In the genomic region with DNA sequence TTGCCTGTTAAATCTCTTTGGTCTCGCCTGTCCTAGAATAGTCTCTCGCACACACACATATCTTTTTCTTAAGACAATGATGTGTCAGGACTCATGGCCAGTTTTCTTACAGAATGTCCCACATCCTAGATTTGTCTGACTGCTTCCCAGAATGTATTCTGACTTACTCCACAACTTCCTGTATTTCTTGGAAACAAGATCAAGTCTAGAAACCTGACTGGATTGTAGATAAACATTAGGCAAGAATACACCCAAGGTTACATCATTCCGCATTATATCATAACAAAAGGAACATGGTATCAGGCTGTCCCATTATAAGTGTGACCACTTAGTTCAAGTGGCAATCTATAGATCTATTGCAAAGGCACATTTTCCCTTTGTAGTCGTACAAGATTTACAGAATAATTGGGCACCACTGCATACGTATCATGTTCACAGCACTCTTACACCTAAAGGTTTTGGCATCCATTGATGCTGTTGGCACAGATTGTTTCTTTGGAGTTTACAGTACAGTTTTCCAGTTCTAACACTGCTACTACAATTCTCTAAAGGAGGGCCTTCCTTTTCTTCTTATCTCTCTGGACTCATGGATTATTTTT, we compare ENCODE assay signal across 1 cellular context.
A peak's percentile ranks its signal among the peaks of the same experiment; 100 is the strongest.
TF ChIP-seq lines count a peak whose summit lies in the region.

No MANE protein-coding gene starts in this region.

TF ChIP-seq in K562, 482 proteins besides CTCF, POLR2A, EP300 and RAD21 (continued from another document and continues in another):
- TF ChIP-seq, protein P1, sequence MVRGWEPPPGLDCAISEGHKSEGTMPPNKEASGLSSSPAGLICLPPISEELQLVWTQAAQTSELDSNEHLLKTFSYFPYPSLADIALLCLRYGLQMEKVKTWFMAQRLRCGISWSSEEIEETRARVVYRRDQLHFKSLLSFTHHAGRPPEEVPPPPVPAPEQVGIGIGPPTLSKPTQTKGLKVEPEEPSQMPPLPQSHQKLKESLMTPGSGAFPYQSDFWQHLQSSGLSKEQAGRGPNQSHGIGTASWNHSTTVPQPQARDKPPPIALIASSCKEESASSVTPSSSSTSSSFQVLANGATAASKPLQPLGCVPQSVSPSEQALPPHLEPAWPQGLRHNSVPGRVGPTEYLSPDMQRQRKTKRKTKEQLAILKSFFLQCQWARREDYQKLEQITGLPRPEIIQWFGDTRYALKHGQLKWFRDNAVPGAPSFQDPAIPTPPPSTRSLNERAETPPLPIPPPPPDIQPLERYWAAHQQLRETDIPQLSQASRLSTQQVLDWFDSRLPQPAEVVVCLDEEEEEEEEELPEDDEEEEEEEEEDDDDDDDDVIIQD (CRISPR knock-in tag; IDR thresholded peaks at IDR 0.05): no peak
- TF ChIP-seq TEAD4 (IDR thresholded peaks at IDR 0.05; ENCODE audit: low read length) (peak; percentile 39; the same call in 1 of the 2 replicates), TEAD4 (CRISPR knock-in tag; IDR thresholded peaks at IDR 0.05; ENCODE audit: borderline replicate concordance) (no peak), TSC22D4 (tag; IDR thresholded peaks at IDR 0.05) (no peak), FOSL1 (tag; conservative IDR thresholded peaks at IDR 0.05) (0 out of 2 replicates have a peak, but pooled peaks have one; percentile 18), GABPB1 (CRISPR knock-in tag; IDR thresholded peaks at IDR 0.05) (0 out of 2 replicates have a peak, but pooled peaks have one; percentile 46), FOXK1 (CRISPR knock-in tag; IDR thresholded peaks at IDR 0.05; ENCODE audit: borderline replicate concordance) (no peak), FOXJ2 (tag; IDR thresholded peaks at IDR 0.05) (no peak), HNRNPL (IDR thresholded peaks at IDR 0.05; ENCODE audit: low read depth, low read length) (no peak), ZEB2 (IDR thresholded peaks at IDR 0.05) (peak; percentile 37; the same call in 1 of the 2 replicates), ZNF239 (CRISPR knock-in tag; IDR thresholded peaks at IDR 0.05) (no peak), FOXK2 (conservative IDR thresholded peaks at IDR 0.05 in 1 of 2, IDR thresholded peaks at IDR 0.05 in 1 of 2; ENCODE audit: low read depth in 2 of 2) (no peak), ZKSCAN8 (CRISPR knock-in tag; IDR thresholded peaks at IDR 0.05) (peak; percentile 81; the same call in 1 of the 2 replicates), ZNF586 (CRISPR knock-in tag; conservative IDR thresholded peaks at IDR 0.05) (no peak), OTX1 (CRISPR knock-in tag; IDR thresholded peaks at IDR 0.05) (no peak), PYGO2 (tag; IDR thresholded peaks at IDR 0.05) (no peak), POLR2H (tag; IDR thresholded peaks at IDR 0.05; ENCODE audit: low read depth) (peak; percentile 53; the same call in 1 of the 2 replicates), SMARCB1 (IDR thresholded peaks at IDR 0.05; ENCODE audit: insufficient read length, low read depth) (no peak), SPI1 (IDR thresholded peaks at IDR 0.05; ENCODE audit: borderline replicate concordance, low read depth, low read length) (no peak), SOX6 (IDR thresholded peaks at IDR 0.05) (peak; percentile 94), FOXM1 (IDR thresholded peaks at IDR 0.05; ENCODE audit: low read depth) (no peak; the same call in 1 of the 2 replicates), FOXM1 (CRISPR knock-in tag; IDR thresholded peaks at IDR 0.05; ENCODE audit: low read depth) (no peak), FOXA3 (CRISPR knock-in tag; conservative IDR thresholded peaks at IDR 0.05 in 1 of 2, IDR thresholded peaks at IDR 0.05 in 1 of 2) (peak in 1 of 2 experiments; percentile 10; a peak in 1 of 4 replicates), HDAC1 (IDR thresholded peaks at IDR 0.05) (no peak), BHLHE40 (IDR thresholded peaks at IDR 0.05; ENCODE audit: low read length) (no peak), ZNF699 (CRISPR knock-in tag; IDR thresholded peaks at IDR 0.05; ENCODE audit: insufficient replicate concordance) (no peak), SRF (CRISPR knock-in tag; IDR thresholded peaks at IDR 0.05) (no peak), MCM5 (IDR thresholded peaks at IDR 0.05; ENCODE audit: low read depth) (no peak), CEBPG (CRISPR knock-in tag; IDR thresholded peaks at IDR 0.05) (peak; percentile 92), CEBPG (tag; conservative IDR thresholded peaks at IDR 0.05 in 1 of 2, IDR thresholded peaks at IDR 0.05 in 1 of 2) (peak; percentile 89 to 98), ESRRA (IDR thresholded peaks at IDR 0.05; ENCODE audit: borderline replicate concordance, low read depth) (peak; percentile 29; the same call in 1 of the 2 replicates), MEIS2 (IDR thresholded peaks at IDR 0.05; ENCODE audit: partially characterized antibody) (peak; percentile 7), NFE2 (IDR thresholded peaks at IDR 0.05; ENCODE audit: low read depth) (peak; percentile 6; the same call in 1 of the 2 replicates), FOS (IDR thresholded peaks at IDR 0.05; ENCODE audit: extremely low read depth, insufficient read length) (no peak)
- TF ChIP-seq, protein P2, sequence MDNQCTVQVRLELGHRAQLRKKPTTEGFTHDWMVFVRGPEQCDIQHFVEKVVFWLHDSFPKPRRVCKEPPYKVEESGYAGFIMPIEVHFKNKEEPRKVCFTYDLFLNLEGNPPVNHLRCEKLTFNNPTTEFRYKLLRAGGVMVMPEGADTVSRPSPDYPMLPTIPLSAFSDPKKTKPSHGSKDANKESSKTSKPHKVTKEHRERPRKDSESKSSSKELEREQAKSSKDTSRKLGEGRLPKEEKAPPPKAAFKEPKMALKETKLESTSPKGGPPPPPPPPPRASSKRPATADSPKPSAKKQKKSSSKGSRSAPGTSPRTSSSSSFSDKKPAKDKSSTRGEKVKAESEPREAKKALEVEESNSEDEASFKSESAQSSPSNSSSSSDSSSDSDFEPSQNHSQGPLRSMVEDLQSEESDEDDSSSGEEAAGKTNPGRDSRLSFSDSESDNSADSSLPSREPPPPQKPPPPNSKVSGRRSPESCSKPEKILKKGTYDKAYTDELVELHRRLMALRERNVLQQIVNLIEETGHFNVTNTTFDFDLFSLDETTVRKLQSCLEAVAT (IDR thresholded peaks at IDR 0.05): no peak
- TF ChIP-seq, protein P3, sequence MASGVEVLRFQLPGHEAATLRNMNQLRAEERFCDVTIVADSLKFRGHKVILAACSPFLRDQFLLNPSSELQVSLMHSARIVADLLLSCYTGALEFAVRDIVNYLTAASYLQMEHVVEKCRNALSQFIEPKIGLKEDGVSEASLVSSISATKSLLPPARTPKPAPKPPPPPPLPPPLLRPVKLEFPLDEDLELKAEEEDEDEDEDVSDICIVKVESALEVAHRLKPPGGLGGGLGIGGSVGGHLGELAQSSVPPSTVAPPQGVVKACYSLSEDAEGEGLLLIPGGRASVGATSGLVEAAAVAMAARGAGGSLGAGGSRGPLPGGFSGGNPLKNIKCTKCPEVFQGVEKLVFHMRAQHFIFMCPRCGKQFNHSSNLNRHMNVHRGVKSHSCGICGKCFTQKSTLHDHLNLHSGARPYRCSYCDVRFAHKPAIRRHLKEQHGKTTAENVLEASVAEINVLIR (CRISPR knock-in tag; IDR thresholded peaks at IDR 0.05): no peak
- TF ChIP-seq, protein P4, sequence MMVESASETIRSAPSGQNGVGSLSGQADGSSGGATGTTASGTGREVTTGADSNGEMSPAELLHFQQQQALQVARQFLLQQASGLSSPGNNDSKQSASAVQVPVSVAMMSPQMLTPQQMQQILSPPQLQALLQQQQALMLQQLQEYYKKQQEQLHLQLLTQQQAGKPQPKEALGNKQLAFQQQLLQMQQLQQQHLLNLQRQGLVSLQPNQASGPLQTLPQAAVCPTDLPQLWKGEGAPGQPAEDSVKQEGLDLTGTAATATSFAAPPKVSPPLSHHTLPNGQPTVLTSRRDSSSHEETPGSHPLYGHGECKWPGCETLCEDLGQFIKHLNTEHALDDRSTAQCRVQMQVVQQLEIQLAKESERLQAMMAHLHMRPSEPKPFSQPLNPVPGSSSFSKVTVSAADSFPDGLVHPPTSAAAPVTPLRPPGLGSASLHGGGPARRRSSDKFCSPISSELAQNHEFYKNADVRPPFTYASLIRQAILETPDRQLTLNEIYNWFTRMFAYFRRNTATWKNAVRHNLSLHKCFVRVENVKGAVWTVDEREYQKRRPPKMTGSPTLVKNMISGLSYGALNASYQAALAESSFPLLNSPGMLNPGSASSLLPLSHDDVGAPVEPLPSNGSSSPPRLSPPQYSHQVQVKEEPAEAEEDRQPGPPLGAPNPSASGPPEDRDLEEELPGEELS (CRISPR knock-in tag; IDR thresholded peaks at IDR 0.05; ENCODE audit: borderline replicate concordance): no peak
- TF ChIP-seq, protein P5, sequence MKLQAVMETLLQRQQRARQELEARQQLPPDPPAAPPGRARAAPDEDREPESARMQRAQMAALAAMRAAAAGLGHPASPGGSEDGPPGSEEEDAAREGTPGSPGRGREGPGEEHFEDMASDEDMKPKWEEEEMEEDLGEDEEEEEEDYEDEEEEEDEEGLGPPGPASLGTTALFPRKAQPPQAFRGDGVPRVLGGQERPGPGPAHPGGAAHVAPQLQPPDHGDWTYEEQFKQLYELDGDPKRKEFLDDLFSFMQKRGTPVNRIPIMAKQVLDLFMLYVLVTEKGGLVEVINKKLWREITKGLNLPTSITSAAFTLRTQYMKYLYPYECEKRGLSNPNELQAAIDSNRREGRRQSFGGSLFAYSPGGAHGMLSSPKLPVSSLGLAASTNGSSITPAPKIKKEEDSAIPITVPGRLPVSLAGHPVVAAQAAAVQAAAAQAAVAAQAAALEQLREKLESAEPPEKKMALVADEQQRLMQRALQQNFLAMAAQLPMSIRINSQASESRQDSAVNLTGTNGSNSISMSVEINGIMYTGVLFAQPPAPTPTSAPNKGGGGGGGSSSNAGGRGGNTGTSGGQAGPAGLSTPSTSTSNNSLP (IDR thresholded peaks at IDR 0.05; ENCODE audit: borderline replicate concordance, low read depth, low read length): no peak
- TF ChIP-seq, protein P6, sequence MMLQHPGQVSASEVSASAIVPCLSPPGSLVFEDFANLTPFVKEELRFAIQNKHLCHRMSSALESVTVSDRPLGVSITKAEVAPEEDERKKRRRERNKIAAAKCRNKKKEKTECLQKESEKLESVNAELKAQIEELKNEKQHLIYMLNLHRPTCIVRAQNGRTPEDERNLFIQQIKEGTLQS (IDR thresholded peaks at IDR 0.05): peak; percentile 84; the same call in 1 of the 2 replicates
- TF ChIP-seq, protein P6 (CRISPR knock-in tag; conservative IDR thresholded peaks at IDR 0.05): no peak
- TF ChIP-seq, protein P7, sequence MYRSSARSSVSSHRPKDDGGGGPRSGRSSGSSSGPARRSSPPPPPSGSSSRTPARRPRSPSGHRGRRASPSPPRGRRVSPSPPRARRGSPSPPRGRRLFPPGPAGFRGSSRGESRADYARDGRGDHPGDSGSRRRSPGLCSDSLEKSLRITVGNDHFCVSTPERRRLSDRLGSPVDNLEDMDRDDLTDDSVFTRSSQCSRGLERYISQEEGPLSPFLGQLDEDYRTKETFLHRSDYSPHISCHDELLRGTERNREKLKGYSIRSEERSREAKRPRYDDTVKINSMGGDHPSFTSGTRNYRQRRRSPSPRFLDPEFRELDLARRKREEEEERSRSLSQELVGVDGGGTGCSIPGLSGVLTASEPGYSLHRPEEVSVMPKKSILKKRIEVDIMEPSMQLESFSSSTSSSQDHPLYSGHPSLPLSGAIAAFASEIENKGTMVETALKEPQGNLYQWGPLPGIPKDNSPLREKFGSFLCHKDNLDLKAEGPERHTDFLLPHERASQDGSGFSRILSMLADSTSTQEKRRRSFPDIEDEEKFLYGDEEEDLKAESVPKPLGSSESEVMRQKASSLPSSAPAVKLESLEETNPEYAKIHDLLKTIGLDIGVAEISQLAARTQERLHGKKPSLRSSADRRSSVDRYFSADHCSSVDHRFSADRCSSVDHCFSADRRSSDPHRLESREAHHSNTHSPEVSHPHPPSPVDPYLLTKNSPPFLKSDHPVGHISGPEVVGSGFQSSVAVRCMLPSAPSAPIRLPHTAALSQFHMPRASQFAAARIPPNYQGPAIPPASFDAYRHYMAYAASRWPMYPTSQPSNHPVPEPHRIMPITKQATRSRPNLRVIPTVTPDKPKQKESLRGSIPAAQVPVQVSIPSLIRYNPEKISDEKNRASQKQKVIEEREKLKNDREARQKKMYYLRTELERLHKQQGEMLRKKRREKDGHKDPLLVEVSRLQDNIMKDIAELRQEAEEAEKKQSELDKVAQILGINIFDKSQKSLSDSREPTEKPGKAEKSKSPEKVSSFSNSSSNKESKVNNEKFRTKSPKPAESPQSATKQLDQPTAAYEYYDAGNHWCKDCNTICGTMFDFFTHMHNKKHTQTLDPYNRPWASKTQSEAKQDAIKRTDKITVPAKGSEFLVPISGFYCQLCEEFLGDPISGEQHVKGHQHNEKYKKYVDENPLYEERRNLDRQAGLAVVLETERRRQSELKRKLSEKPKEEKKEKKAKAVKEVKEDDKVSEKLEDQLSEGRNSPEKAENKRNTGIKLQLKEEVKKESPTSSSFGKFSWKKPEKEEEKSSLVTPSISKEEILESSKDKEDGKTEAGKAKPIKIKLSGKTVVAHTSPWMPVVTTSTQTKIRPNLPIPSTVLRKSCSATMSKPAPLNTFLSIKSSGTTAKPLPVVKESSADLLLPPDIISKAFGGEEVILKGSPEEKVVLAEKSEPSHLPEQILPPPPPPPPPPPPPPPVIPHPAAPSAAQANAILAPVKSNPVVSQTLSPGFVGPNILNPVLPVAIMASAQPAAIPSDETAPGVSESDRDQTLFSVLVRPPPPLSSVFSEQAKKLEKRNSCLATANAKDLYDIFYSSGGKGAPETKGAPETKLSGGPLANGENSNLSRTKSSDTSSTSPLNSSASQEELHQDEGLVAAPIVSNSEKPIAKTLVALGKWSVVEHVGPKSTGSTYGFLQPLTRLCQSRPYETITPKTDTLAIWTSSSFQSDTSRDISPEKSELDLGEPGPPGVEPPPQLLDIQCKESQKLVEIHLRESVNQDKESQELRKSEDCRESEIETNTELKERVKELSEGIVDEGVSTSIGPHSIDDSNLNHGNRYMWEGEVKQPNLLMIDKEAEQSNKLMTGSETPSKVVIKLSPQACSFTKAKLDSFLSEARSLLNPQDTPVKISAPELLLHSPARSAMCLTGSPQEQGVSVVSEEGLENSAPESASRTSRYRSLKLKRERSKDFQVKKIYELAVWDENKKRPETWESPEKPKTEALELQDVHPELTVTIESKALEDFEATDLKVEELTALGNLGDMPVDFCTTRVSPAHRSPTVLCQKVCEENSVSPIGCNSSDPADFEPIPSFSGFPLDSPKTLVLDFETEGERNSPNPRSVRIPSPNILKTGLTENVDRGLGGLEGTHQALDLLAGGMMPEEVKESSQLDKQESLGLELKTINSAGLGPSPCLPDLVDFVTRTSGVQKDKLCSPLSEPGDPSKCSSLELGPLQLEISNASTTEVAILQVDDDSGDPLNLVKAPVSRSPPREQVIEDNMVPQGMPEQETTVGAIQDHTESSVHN (IDR thresholded peaks at IDR 0.05; ENCODE audit: borderline replicate concordance in 1 of 2, low read depth in 1 of 2): peak in 1 of 2 experiments; percentile 65; a peak in 1 of 4 replicates
- TF ChIP-seq, protein P8, sequence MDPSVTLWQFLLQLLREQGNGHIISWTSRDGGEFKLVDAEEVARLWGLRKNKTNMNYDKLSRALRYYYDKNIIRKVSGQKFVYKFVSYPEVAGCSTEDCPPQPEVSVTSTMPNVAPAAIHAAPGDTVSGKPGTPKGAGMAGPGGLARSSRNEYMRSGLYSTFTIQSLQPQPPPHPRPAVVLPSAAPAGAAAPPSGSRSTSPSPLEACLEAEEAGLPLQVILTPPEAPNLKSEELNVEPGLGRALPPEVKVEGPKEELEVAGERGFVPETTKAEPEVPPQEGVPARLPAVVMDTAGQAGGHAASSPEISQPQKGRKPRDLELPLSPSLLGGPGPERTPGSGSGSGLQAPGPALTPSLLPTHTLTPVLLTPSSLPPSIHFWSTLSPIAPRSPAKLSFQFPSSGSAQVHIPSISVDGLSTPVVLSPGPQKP (CRISPR knock-in tag; IDR thresholded peaks at IDR 0.05): no peak
